In the genomic region with DNA sequence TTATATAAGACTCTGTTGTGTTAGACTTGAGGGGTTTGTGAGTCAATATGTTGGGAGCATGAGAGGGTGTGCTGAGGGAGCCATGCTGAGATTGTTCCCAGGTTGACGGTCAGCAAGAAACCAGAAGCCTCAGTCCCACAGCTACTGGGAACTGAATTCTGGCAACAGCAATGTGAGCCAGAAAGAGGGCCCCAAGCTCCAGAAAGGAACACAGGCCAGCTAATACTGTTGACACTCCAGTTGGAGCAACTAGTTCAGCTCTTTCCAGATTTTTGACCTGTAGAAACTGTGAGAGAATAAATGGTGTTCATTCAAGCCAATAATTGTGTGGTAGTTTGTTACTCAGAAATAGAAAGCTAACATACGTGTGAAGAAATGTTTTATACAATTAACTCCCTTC, we compare ENCODE assay signal across 37 cellular contexts. TPM values are rescaled to one million over a fixed set of nuclear protein-coding genes. Genes with fewer than 3 reads are reported as not detected.
"Had no signal": no experiment of that assay in that cellular context is flagged by ENCODE, and none has a peak within 500 bp of the region (broad histone marks: within the 10 kb centered on the region; RNA-seq: fewer than 3 reads in every experiment).

No MANE protein-coding gene starts in this region.

- FAIRE-seq: astrocyte, TTC549 had no signal

- H3K27me3 ChIP-seq: adrenal gland, body of pancreas, brain microvascular endothelial cell, breast epithelium had no signal

- H3K4me1 ChIP-seq: adrenal gland, body of pancreas, breast epithelium had no signal

- H3K4me3 ChIP-seq: adrenal gland, body of pancreas, breast epithelium had no signal

- H3K9me3 ChIP-seq: adrenal gland, body of pancreas had no signal

- H3K36me3 ChIP-seq: adrenal gland, brain microvascular endothelial cell, breast epithelium had no signal

- H3K27ac ChIP-seq: adrenal gland, body of pancreas, brain microvascular endothelial cell, breast epithelium, VCaP had no signal

- DNase-seq: activated B cell treated with CpG ODN at 0.5 μM for 24 hours; activated CD4-positive, alpha-beta memory T cell treated with anti-CD3 and anti-CD28 coated beads for 36 hours; activated CD4-positive, alpha-beta T cell treated with anti-CD3 and anti-CD28 coated beads for 4 hours; activated CD4-positive, alpha-beta T cell treated with anti-CD3 and anti-CD28 coated beads, Interleukin-2, amount 10 ng/mL, durations not matched to agents 24 days and 14 days; activated CD4-positive, alpha-beta T cell treated with anti-CD3 and anti-CD28 coated beads, Interleukin-2, amount 50 U/mL, for 1 hour; activated CD4-positive, alpha-beta T cell treated with anti-CD3 and anti-CD28 coated beads, Interleukin-2, amount 50 U/mL, for 4 hours; activated CD4-positive, CD25-positive, alpha-beta regulatory T cell treated with anti-CD3 and anti-CD28 coated beads, Interleukin-2, amount 50 U/mL, for 72 hours; activated CD8-positive, alpha-beta memory T cell treated with anti-CD3 and anti-CD28 coated beads, Interleukin-2, amount 50 U/mL, for 4 hours; activated CD8-positive, alpha-beta T cell treated with anti-CD3 and anti-CD28 coated beads for 36 hours; activated effector memory CD4-positive, alpha-beta T cell treated with anti-CD3 and anti-CD28 coated beads, Interleukin-2, amount 50 U/mL, for 16 hours; activated gamma-delta T cell treated with Interleukin-2 at 50 U/mL for 16 hours; activated naive CD4-positive, alpha-beta T cell; activated naive CD4-positive, alpha-beta T cell treated with anti-CD3 and anti-CD28 coated beads for 36 hours; activated naive CD4-positive, alpha-beta T cell treated with anti-CD3 and anti-CD28 coated beads, Interleukin-2, amount 50 U/mL, for 16 hours; activated naive CD8-positive, alpha-beta T cell treated with anti-CD3 and anti-CD28 coated beads for 36 hours; activated T-cell treated with anti-CD3 and anti-CD28 coated beads for 4 hours; activated T-cell treated with anti-CD3 and anti-CD28 coated beads, Interleukin-2, amount 50 U/mL, for 1 hour; activated T-cell treated with anti-CD3 and anti-CD28 coated beads, Interleukin-2, amount 50 U/mL, for 4 hours; activated T-cell treated with anti-CD3 and anti-CD28 coated beads, Interleukin-2, amount 50 U/mL, for 72 hours; adrenal gland; amniotic stem cell; aorta; body of pancreas; brain microvascular endothelial cell; caudate nucleus; cerebellar nuclear complex; T-helper 1 cell; T-helper 2 cell; T-helper 9 cell had no signal

- ATAC-seq: activated CD8-positive, alpha-beta T cell treated with anti-CD3 and anti-CD28 coated beads for 36 hours; activated naive CD4-positive, alpha-beta T cell treated with anti-CD3 and anti-CD28 coated beads, Interleukin-2, amount 50 U/mL, for 72 hours; activated T-cell treated with anti-CD3 and anti-CD28 coated beads, Interleukin-2, amount 50 U/mL, for 4 hours; activated T-cell treated with anti-CD3 and anti-CD28 coated beads, Interleukin-2, amount 50 U/mL, for 72 hours; activated T-helper 17 cell treated with anti-CD3 and anti-CD28 coated beads, Interleukin-2, amount 50 U/mL, for 72 hours; body of pancreas had no signal

RNA-seq across cellular contexts. Expression of a gene that starts 17.1 kb away (rescaled TPM):
- total RNA-seq: activated B cell treated with CpG ODN at 0.5 μM for 24 hours; activated CD4-positive, alpha-beta memory T cell treated with anti-CD3 and anti-CD28 coated beads for 36 hours; activated CD4-positive, alpha-beta T cell treated with anti-CD3 and anti-CD28 coated beads, Interleukin-2, amount 10 ng/mL, durations not matched to agents 24 days and 14 days; activated CD8-positive, alpha-beta memory T cell treated with anti-CD3 and anti-CD28 coated beads for 36 hours; activated CD8-positive, alpha-beta T cell treated with anti-CD3 and anti-CD28 coated beads for 36 hours; activated naive CD4-positive, alpha-beta T cell treated with anti-CD3 and anti-CD28 coated beads for 36 hours; activated naive CD4-positive, alpha-beta T cell treated with anti-CD3 and anti-CD28 coated beads, Interleukin-2, amount 50 U/mL, for 72 hours; activated naive CD8-positive, alpha-beta T cell treated with anti-CD3 and anti-CD28 coated beads for 36 hours; activated T-cell treated with anti-CD3 and anti-CD28 coated beads, Interleukin-2, amount 50 U/mL, for 4 hours; activated T-cell treated with anti-CD3 and anti-CD28 coated beads, Interleukin-2, amount 50 U/mL, for 72 hours; activated T-helper 1 cell treated with anti-CD3 and anti-CD28 coated beads, Interleukin-12 subunit alpha, Interleukin-12 subunit beta, Interleukin-2, Interleukin-4 antibody, amounts not matched to agents 30 ng/mL and 10 ng/mL and 1 ng/mL, durations not matched to agents 14 hours and 24 hours and 36 hours; activated T-helper 17 cell treated with anti-CD3 and anti-CD28 coated beads, Interleukin-2, amount 50 U/mL, for 72 hours; astrocyte had no signal
- polyA plus RNA-seq: adrenal gland had no signal

RNA-seq across cellular contexts. Expression of a gene that starts 47.5 kb away (rescaled TPM):
- total RNA-seq: activated B cell treated with CpG ODN at 0.5 μM for 24 hours; activated CD4-positive, alpha-beta memory T cell treated with anti-CD3 and anti-CD28 coated beads for 36 hours; activated CD4-positive, alpha-beta T cell treated with anti-CD3 and anti-CD28 coated beads, Interleukin-2, amount 10 ng/mL, durations not matched to agents 24 days and 14 days; activated CD8-positive, alpha-beta memory T cell treated with anti-CD3 and anti-CD28 coated beads for 36 hours; activated CD8-positive, alpha-beta T cell treated with anti-CD3 and anti-CD28 coated beads for 36 hours; activated naive CD4-positive, alpha-beta T cell treated with anti-CD3 and anti-CD28 coated beads for 36 hours; activated naive CD4-positive, alpha-beta T cell treated with anti-CD3 and anti-CD28 coated beads, Interleukin-2, amount 50 U/mL, for 72 hours; activated naive CD8-positive, alpha-beta T cell treated with anti-CD3 and anti-CD28 coated beads for 36 hours; activated T-cell treated with anti-CD3 and anti-CD28 coated beads, Interleukin-2, amount 50 U/mL, for 72 hours; activated T-helper 1 cell treated with anti-CD3 and anti-CD28 coated beads, Interleukin-12 subunit alpha, Interleukin-12 subunit beta, Interleukin-2, Interleukin-4 antibody, amounts not matched to agents 30 ng/mL and 10 ng/mL and 1 ng/mL, durations not matched to agents 14 hours and 24 hours and 36 hours; activated T-helper 17 cell treated with anti-CD3 and anti-CD28 coated beads, Interleukin-2, amount 50 U/mL, for 72 hours; astrocyte had no signal

RNA-seq across cellular contexts. Expression of a gene that starts 54.7 kb away (rescaled TPM):
- total RNA-seq: activated B cell treated with CpG ODN at 0.5 μM for 24 hours; activated CD4-positive, alpha-beta memory T cell treated with anti-CD3 and anti-CD28 coated beads for 36 hours; activated CD4-positive, alpha-beta T cell treated with anti-CD3 and anti-CD28 coated beads, Interleukin-2, amount 10 ng/mL, durations not matched to agents 24 days and 14 days; activated CD8-positive, alpha-beta memory T cell treated with anti-CD3 and anti-CD28 coated beads for 36 hours; activated CD8-positive, alpha-beta T cell treated with anti-CD3 and anti-CD28 coated beads for 36 hours; activated naive CD4-positive, alpha-beta T cell treated with anti-CD3 and anti-CD28 coated beads for 36 hours; activated naive CD4-positive, alpha-beta T cell treated with anti-CD3 and anti-CD28 coated beads, Interleukin-2, amount 50 U/mL, for 72 hours; activated naive CD8-positive, alpha-beta T cell treated with anti-CD3 and anti-CD28 coated beads for 36 hours; activated T-cell treated with anti-CD3 and anti-CD28 coated beads, Interleukin-2, amount 50 U/mL, for 72 hours; activated T-helper 1 cell treated with anti-CD3 and anti-CD28 coated beads, Interleukin-12 subunit alpha, Interleukin-12 subunit beta, Interleukin-2, Interleukin-4 antibody, amounts not matched to agents 30 ng/mL and 10 ng/mL and 1 ng/mL, durations not matched to agents 14 hours and 24 hours and 36 hours; activated T-helper 17 cell treated with anti-CD3 and anti-CD28 coated beads, Interleukin-2, amount 50 U/mL, for 72 hours; astrocyte; body of pancreas; breast epithelium had no signal
